In genomic region chrX:96182366-96182765, GRCh38 we compare ENCODE assay signal across 10 cellular contexts.
DNase-seq lines count a peak whose midpoint lies in the region; ATAC-seq and TF ChIP-seq lines count a peak whose summit lies in the region.
"Had no signal": no experiment of that assay in that cellular context is flagged by ENCODE, and none has a peak within 500 bp of the region (broad histone marks: within the 10 kb centered on the region; RNA-seq: fewer than 3 reads in every experiment).

No MANE protein-coding gene starts in this region.

- H3K36me3 Mint-ChIP-seq in nephron (ENCODE audit: low read depth): no peaks in the 10 kb centered on the region
- H3K36me3 Mint-ChIP-seq: memory B cell had no signal

- H3K9me3 ChIP-seq in body of pancreas: no peaks in the 10 kb centered on the region

- H3K4me3 ChIP-seq in brain microvascular endothelial cell (ENCODE audit: low read depth, low read length): no peak overlapping the region
- H3K4me3 ChIP-seq in body of pancreas: no peak overlapping the region

- peak; percentile 31 to 43 for DNase-seq in Kasumi-1 (lab: John Stamatoyannopoulos, UW)
- DNase-seq in brain microvascular endothelial cell: peak; percentile 27
- DNase-seq in T-helper 9 cell: no peak
- no peak for DNase-seq in NCI-H187 (lab: John Stamatoyannopoulos, UW)
- no peak for DNase-seq in body of pancreas
- DNase-seq: activated CD4-positive, alpha-beta memory T cell treated with anti-CD3 and anti-CD28 coated beads, Interleukin-2, amount 10 ng/mL, durations not matched to agents 7 days and 5 days had no signal

- no peaks in the 10 kb centered on the region for H3K9me3 Mint-ChIP-seq in nephron
- H3K9me3 Mint-ChIP-seq: activated CD4-positive, alpha-beta memory T cell treated with anti-CD3 and anti-CD28 coated beads, Interleukin-2, amount 10 ng/mL, durations not matched to agents 7 days and 5 days had no signal

- H3K36me3 ChIP-seq in brain microvascular endothelial cell (replicated peaks) (no peaks in the 10 kb centered on the region), body of pancreas (replicated peaks in 1 of 2; ENCODE audit: insufficient read depth in 1 of 2, low read depth in 2 of 2) (no peaks in the 10 kb centered on the region)

- H3K27me3 Mint-ChIP-seq in nephron (ENCODE audit: low read depth): no peaks in the 10 kb centered on the region
- H3K27me3 Mint-ChIP-seq: activated CD4-positive, alpha-beta memory T cell treated with anti-CD3 and anti-CD28 coated beads, Interleukin-2, amount 10 ng/mL, durations not matched to agents 7 days and 5 days; memory B cell had no signal

- H3K4me1 ChIP-seq in body of pancreas: no peaks in the 10 kb centered on the region

- no peaks in the 10 kb centered on the region for H3K4me1 Mint-ChIP-seq in nephron
- H3K4me1 Mint-ChIP-seq: activated CD4-positive, alpha-beta memory T cell treated with anti-CD3 and anti-CD28 coated beads, Interleukin-2, amount 10 ng/mL, durations not matched to agents 7 days and 5 days; memory B cell had no signal

- no peak for ATAC-seq in body of pancreas
- ATAC-seq in GM19328 (IDR thresholded peaks at IDR 0.05; ENCODE audit: unreplicated experiment): no peak

- TF ChIP-seq POLR2A in body of pancreas (IDR thresholded peaks at IDR 0.05): no peak

- in situ Hi-C loops in brain microvascular endothelial cell (cut with HindIII; ENCODE audit: low pct_ligation_motif_present, low sequenced_read_pairs): no loop called here

- TF ChIP-seq CTCF in GM12874 (IDR thresholded peaks at IDR 0.05; ENCODE audit: insufficient read depth, low read depth, low read length) (peak; percentile 21; the same call in 1 of the 2 replicates), brain microvascular endothelial cell (IDR thresholded peaks at IDR 0.05; ENCODE audit: low read depth, low read length, missing control alignments) (peak; percentile 77), nephron (IDR thresholded peaks at IDR 0.05; ENCODE audit: unreplicated experiment in 3 of 3) (peak; percentile 42 to 56 (median 48)), body of pancreas (IDR thresholded peaks at IDR 0.05) (peak in 1 of 7 experiments; percentile 22)

- intact Hi-C loops in body of pancreas (cut with DNase I): no loop called here

- no peaks in the 10 kb centered on the region for H3K27me3 ChIP-seq in brain microvascular endothelial cell (replicated peaks)
- H3K27me3 ChIP-seq in body of pancreas: no peaks in the 10 kb centered on the region

- no peak overlapping the region for H3K27ac ChIP-seq in brain microvascular endothelial cell
- no peak overlapping the region for H3K27ac ChIP-seq in body of pancreas

- H3K4me3 Mint-ChIP-seq in nephron: no peak overlapping the region
- H3K4me3 Mint-ChIP-seq: activated CD4-positive, alpha-beta memory T cell treated with anti-CD3 and anti-CD28 coated beads, Interleukin-2, amount 10 ng/mL, durations not matched to agents 7 days and 5 days; memory B cell had no signal

- H3K27ac Mint-ChIP-seq in nephron: no peak overlapping the region
- H3K27ac Mint-ChIP-seq: activated CD4-positive, alpha-beta memory T cell treated with anti-CD3 and anti-CD28 coated beads, Interleukin-2, amount 10 ng/mL, durations not matched to agents 7 days and 5 days; memory B cell had no signal

- WGBS in body of pancreas, 2 donors: 50 to 60% methylated on average over 1 of the region's 1 CpG

Comparison
In these comparisons a context has a peak if more than half of its experiments do, and no peak if none do; other contexts are left out.
1. DNase-seq: peak in Kasumi-1 (2 of 2) and brain microvascular endothelial cell (single experiment); none in T-helper 9 cell (single experiment), NCI-H187 (0 of 2) and body of pancreas (0 of 4).